19 cellular contexts compared by ENCODE assay signal in the genomic region with DNA sequence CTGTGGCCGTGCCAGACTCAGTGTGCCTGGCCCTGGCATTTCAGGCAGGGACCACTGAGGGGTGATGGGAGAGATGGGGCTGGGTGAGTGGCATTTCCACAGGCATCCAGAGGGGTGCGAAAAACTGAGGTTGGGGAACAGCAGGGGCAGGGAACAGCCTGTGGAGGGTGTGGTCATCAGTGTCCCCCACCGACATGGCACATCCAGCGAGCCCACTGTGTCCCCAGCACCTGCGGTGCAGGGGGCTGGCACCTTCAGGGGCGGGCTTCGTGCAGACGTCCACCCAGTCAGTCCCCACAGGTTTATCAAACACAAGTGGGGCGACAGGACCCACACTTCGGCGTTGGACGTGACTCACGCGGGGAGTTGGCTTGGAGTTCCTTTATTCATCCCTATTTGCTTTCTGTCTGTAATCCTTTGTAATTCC.
"Had no signal": no experiment of that assay in that cellular context is flagged by ENCODE, and none has a peak within 500 bp of the region (broad histone marks: within the 10 kb centered on the region; RNA-seq: fewer than 3 reads in every experiment).

No MANE protein-coding gene starts in this region.

- DNase-seq: activated CD4-positive, alpha-beta T cell treated with anti-CD3 and anti-CD28 coated beads, Interleukin-2, amount 10 ng/mL, durations not matched to agents 24 days and 14 days; activated CD8-positive, alpha-beta T cell treated with anti-CD3 and anti-CD28 coated beads for 36 hours; activated naive CD4-positive, alpha-beta T cell treated with Interleukin-2 at 50 U/mL for 16 hours; activated naive CD8-positive, alpha-beta T cell treated with anti-CD3 and anti-CD28 coated beads, Interleukin-2, amount 10 ng/mL, durations not matched to agents 7 days and 5 days; activated T-cell treated with anti-CD3 and anti-CD28 coated beads, Interleukin-2, amount 50 U/mL, for 1 hour; amygdala; endodermal cell; left ventricle myocardium inferior; mucosa of descending colon; naive B cell; psoas muscle; right cardiac atrium; stimulated activated CD4-positive, alpha-beta T cell treated with anti-CD3 and anti-CD28 coated beads, Interleukin-4, amount 100 ng/mL, for 24 hours had no signal

- H3K27me3 ChIP-seq: cardiac muscle cell had no signal

- H3K4me1 Mint-ChIP-seq: activated naive CD8-positive, alpha-beta T cell treated with anti-CD3 and anti-CD28 coated beads, Interleukin-2, amount 10 ng/mL, durations not matched to agents 7 days and 5 days; endodermal cell had no signal

- ATAC-seq: activated CD8-positive, alpha-beta T cell treated with anti-CD3 and anti-CD28 coated beads for 36 hours; mucosa of descending colon; psoas muscle; stimulated activated effector memory CD8-positive, alpha-beta T cell treated with anti-CD3 and anti-CD28 coated beads, Interleukin-12 subunit alpha, Interleukin-12 subunit beta, amount 100 ng/mL, for 72 hours had no signal

- H3K4me3 Mint-ChIP-seq: activated CD4-positive, alpha-beta T cell treated with anti-CD3 and anti-CD28 coated beads, Interleukin-2, amount 10 ng/mL, durations not matched to agents 24 days and 14 days; activated CD8-positive, alpha-beta T cell treated with anti-CD3 and anti-CD28 coated beads for 36 hours; activated naive CD8-positive, alpha-beta T cell treated with anti-CD3 and anti-CD28 coated beads, Interleukin-2, amount 10 ng/mL, durations not matched to agents 7 days and 5 days; endodermal cell; neural crest cell; stimulated activated effector memory CD8-positive, alpha-beta T cell treated with anti-CD3 and anti-CD28 coated beads, Interleukin-12 subunit alpha, Interleukin-12 subunit beta, amount 100 ng/mL, for 72 hours; T-helper 2 cell treated with Interferon-gamma antibody and Interleukin-4, amounts not matched to agents 5 μg/mL and 100 μg/mL, for 36 hours had no signal

- H3K36me3 Mint-ChIP-seq: activated naive CD8-positive, alpha-beta T cell treated with anti-CD3 and anti-CD28 coated beads, Interleukin-2, amount 10 ng/mL, durations not matched to agents 7 days and 5 days; naive B cell had no signal

- H3K9me3 ChIP-seq: left ventricle myocardium inferior, mucosa of descending colon, psoas muscle, thoracic aorta had no signal

- H3K9me3 Mint-ChIP-seq: activated CD4-positive, alpha-beta T cell treated with anti-CD3 and anti-CD28 coated beads, Interleukin-2, amount 10 ng/mL, durations not matched to agents 24 days and 14 days; activated naive CD8-positive, alpha-beta T cell treated with anti-CD3 and anti-CD28 coated beads, Interleukin-2, amount 10 ng/mL, durations not matched to agents 7 days and 5 days; activated T-helper 2 cell treated with anti-CD3 and anti-CD28 coated beads, Interferon-gamma antibody, Interleukin-2, Interleukin-4, amounts not matched to agents 10 μg/mL and 5 μg/mL and 100 μg/mL, durations not matched to agents 14 hours and 24 hours and 36 hours; endodermal cell; stimulated activated effector memory CD8-positive, alpha-beta T cell treated with anti-CD3 and anti-CD28 coated beads, Interleukin-12 subunit alpha, Interleukin-12 subunit beta, amount 100 ng/mL, for 72 hours; T-helper 2 cell treated with Interferon-gamma antibody and Interleukin-4, amounts not matched to agents 5 μg/mL and 100 μg/mL, for 36 hours had no signal

- H3K27ac Mint-ChIP-seq: activated CD4-positive, alpha-beta T cell treated with anti-CD3 and anti-CD28 coated beads, Interleukin-2, amount 10 ng/mL, durations not matched to agents 24 days and 14 days; activated CD8-positive, alpha-beta T cell treated with anti-CD3 and anti-CD28 coated beads for 36 hours; activated naive CD8-positive, alpha-beta T cell treated with anti-CD3 and anti-CD28 coated beads, Interleukin-2, amount 10 ng/mL, durations not matched to agents 7 days and 5 days; activated T-helper 2 cell treated with anti-CD3 and anti-CD28 coated beads, Interferon-gamma antibody, Interleukin-2, Interleukin-4, amounts not matched to agents 10 μg/mL and 5 μg/mL and 100 μg/mL, durations not matched to agents 14 hours and 24 hours and 36 hours; T-helper 2 cell treated with Interferon-gamma antibody and Interleukin-4, amounts not matched to agents 5 μg/mL and 100 μg/mL, for 36 hours had no signal

- H3K4me3 ChIP-seq: cardiac muscle cell, left ventricle myocardium inferior, mucosa of descending colon, psoas muscle, thoracic aorta had no signal

- H3K27ac ChIP-seq: cardiac muscle cell, left ventricle myocardium inferior, psoas muscle, thoracic aorta had no signal

- H3K27me3 Mint-ChIP-seq: activated CD4-positive, alpha-beta T cell treated with anti-CD3 and anti-CD28 coated beads, Interleukin-2, amount 10 ng/mL, durations not matched to agents 24 days and 14 days; activated CD8-positive, alpha-beta T cell treated with anti-CD3 and anti-CD28 coated beads for 36 hours; activated naive CD8-positive, alpha-beta T cell treated with anti-CD3 and anti-CD28 coated beads, Interleukin-2, amount 10 ng/mL, durations not matched to agents 7 days and 5 days; naive B cell had no signal

- H3K36me3 ChIP-seq: cardiac muscle cell, left ventricle myocardium inferior, thoracic aorta had no signal
